In the genomic region with DNA sequence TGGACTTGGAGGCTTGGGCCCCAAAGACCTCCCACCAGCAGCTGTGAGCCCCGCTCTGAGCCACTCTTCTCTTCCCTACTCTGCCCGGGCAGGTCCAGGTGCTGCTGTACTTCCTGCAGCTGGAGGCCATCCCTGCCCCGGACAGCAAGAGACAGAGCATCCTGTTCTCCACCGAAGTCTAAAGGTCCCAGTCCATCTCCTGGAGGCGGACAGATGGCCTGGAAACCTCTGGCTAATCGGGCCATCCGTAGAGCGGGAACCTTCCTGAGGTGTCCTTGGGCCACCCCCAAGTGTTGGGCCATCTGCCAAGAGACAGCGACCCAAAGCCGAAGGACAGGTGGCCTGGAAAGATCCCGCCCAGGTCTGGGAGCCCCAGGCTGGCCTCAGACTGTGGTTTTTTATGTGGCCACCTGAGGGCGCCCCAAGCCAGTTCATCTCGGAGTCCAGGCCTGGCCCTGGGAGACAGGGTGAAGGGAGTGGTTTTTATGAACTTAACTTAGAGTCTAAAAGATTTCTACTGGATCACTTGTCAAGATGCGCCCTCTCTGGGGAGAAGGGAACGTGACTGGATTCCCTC, we compare ENCODE assay signal across 8 cellular contexts.
DNase-seq lines count a peak whose midpoint lies in the region; ATAC-seq and TF ChIP-seq lines count a peak whose summit lies in the region.

No MANE protein-coding gene starts in this region.

- no peaks in the 10 kb centered on the region for H3K27me3 ChIP-seq in GM06990 (replicated peaks; ENCODE audit: control insufficient read depth, insufficient read depth, low read length)

- peak; percentile 69 for ATAC-seq in left lobe of liver
- ATAC-seq in GM18858 (IDR thresholded peaks at IDR 0.05; ENCODE audit: unreplicated experiment) = no peak
- ATAC-seq in GM18520 (IDR thresholded peaks at IDR 0.05; ENCODE audit: unreplicated experiment) = no peak

- H3K36me3 ChIP-seq in GM06990 (ENCODE audit: control insufficient read depth, insufficient read depth, low read length) = peaks cover 2% of the 10 kb centered on the region

- H3K4me3 ChIP-seq in GM06990 (replicated peaks; ENCODE audit: low read depth, low read length) = no peak overlapping the region
- no peak overlapping the region for H3K4me3 ChIP-seq in WI38 (ENCODE audit: low read depth, low read length)
- no peak overlapping the region for H3K4me3 ChIP-seq in cardiac fibroblast (replicated peaks in 1 of 2; ENCODE audit: low read depth in 2 of 2, low read length in 2 of 2)

- TF ChIP-seq CTCF in GM06990 (IDR thresholded peaks at IDR 0.05; ENCODE audit: insufficient read depth, low read length, poor library complexity, severe bottlenecking) (peak; percentile 60), WI38 (IDR thresholded peaks at IDR 0.05; ENCODE audit: low read depth, low read length) (peak; percentile 57), cardiac fibroblast (IDR thresholded peaks at IDR 0.05; ENCODE audit: low read depth, low read length) (peak; percentile 59)

- DNase-seq in GM06990 (ENCODE audit: extremely low read depth, insufficient read length) (no peak), NCI-H1105 (lab: John Stamatoyannopoulos, UW) (peak; percentile 27), cardiac fibroblast (ENCODE audit: low read depth in 2 of 2) (peak; percentile 74 to 78), left lobe of liver (ENCODE audit: low spot score) (peak; percentile 72)
- DNase-seq in stimulated activated CD8-positive, alpha-beta memory T cell treated with anti-CD3 and anti-CD28 coated beads, Interleukin-12 subunit alpha, Interleukin-12 subunit beta, amount 100 ng/mL, for 1 hour (ENCODE audit: low read depth) = peak; percentile 25
